12 cellular contexts compared by ENCODE assay signal in the genomic region with DNA sequence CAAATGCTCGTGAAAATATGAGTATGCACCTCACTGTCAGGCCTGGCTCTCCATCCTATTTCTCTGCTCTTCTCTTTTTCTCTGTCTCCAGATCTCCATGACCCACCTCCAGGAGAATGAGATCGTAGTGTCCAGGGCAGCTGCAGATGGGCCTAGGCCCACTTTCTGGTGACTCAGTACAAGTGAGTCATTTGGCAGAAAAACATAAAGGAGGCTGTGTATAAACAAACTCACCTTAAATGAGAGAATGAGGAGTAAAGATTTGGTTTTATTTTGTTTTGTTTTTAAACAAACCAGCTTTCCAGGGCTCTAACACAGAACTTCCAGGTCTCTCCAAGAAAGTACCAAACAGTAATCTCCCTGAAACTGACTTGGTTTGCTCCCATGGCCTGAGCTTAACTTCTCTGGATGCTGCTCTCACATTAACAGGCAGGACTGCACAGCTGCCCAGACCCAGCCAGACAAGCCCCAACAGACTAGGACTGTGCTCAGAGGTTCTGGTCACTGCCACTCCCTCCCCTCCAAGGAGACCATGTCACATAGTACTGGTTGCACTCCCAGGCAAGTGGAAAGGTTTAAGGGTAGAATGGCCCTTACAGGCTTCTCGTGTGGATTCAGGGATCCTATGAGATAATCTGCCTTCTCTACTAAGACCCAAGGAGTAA. TPM values are rescaled to one million over a fixed set of nuclear protein-coding genes. Genes with fewer than 3 reads are reported as not detected.
DNase-seq lines count a peak whose midpoint lies in the region; ATAC-seq, FAIRE-seq and TF ChIP-seq lines count a peak whose summit lies in the region.
"Had no signal": no experiment of that assay in that cellular context is flagged by ENCODE, and none has a peak within 500 bp of the region (broad histone marks: within the 10 kb centered on the region; RNA-seq: fewer than 3 reads in every experiment).

No MANE protein-coding gene starts in this region.

- H3K4me1 Mint-ChIP-seq in naive thymus-derived CD8-positive, alpha-beta T cell: peaks cover 29 to 33% (median 31%) of the 10 kb centered on the region in 4 donors

- H3K4me3 ChIP-seq in AG10803 (ENCODE audit: low read length): no peak overlapping the region
- H3K4me3 ChIP-seq in bronchial epithelial cell (ENCODE audit: low read depth, low read length): no peak overlapping the region

- H3K27me3 Mint-ChIP-seq in naive thymus-derived CD8-positive, alpha-beta T cell: peaks cover 9 to 16% (median 11%) of the 10 kb centered on the region in 5 donors

- no peak for TF ChIP-seq CTCF in AG10803 (conservative IDR thresholded peaks at IDR 0.05; ENCODE audit: low read length)
- TF ChIP-seq CTCF in bronchial epithelial cell (IDR thresholded peaks at IDR 0.05; ENCODE audit: insufficient read depth, low read length, severe bottlenecking): no peak

- POLR2A ChIA-PET in naive thymus-derived CD8-positive, alpha-beta T cell (lab: Charles Lee): no interaction called here

- DNase-seq in AG10803 (ENCODE audit: low read depth) (peak; percentile 75), HTR-8/SVneo (ENCODE audit: insufficient read length, low spot score) (no peak), bronchial epithelial cell (ENCODE audit: low read depth) (peak; percentile 88), putamen (ENCODE audit: low spot score) (no peak), epidermal melanocyte (ENCODE audit: insufficient read length, low spot score) (no peak), NCI-H1048 (lab: John Stamatoyannopoulos, UW) (no peak)
- DNase-seq in naive thymus-derived CD8-positive, alpha-beta T cell: no peak
- DNase-seq: Kasumi-1, SIG-M5 had no signal

- peak; percentile 31 for FAIRE-seq in HTR-8/SVneo (lab: Jason Lieb, UNC)
- FAIRE-seq in bronchial epithelial cell (lab: Jason Lieb, UNC): no peak
- FAIRE-seq: islet of Langerhans had no signal

- peak overlapping the region in 7 of 10 donors; percentile 7 to 85 (median 19) for H3K27ac Mint-ChIP-seq in naive thymus-derived CD8-positive, alpha-beta T cell

- H3K9me3 Mint-ChIP-seq in naive thymus-derived CD8-positive, alpha-beta T cell: no peaks in the 10 kb centered on the region
- H3K9me3 Mint-ChIP-seq: activated naive CD4-positive, alpha-beta T cell treated with anti-CD3 and anti-CD28 coated beads, Interleukin-2, amount 50 U/mL, for 24 hours had no signal

- H3K36me3 ChIP-seq in bronchial epithelial cell (ENCODE audit: control insufficient read depth, insufficient read depth, low read length): no peaks in the 10 kb centered on the region

- ATAC-seq in naive thymus-derived CD8-positive, alpha-beta T cell: no peak
- ATAC-seq in GM18861 (IDR thresholded peaks at IDR 0.05; ENCODE audit: unreplicated experiment): no peak

- H3K4me3 Mint-ChIP-seq in naive thymus-derived CD8-positive, alpha-beta T cell: peak overlapping the region in 9 of 10 donors; percentile 30 to 84 (median 69)

- peaks cover 0 to 4% (median 0%) of the 10 kb centered on the region in 3 donors for H3K36me3 Mint-ChIP-seq in naive thymus-derived CD8-positive, alpha-beta T cell

- no peaks in the 10 kb centered on the region for H3K27me3 ChIP-seq in bronchial epithelial cell (ENCODE audit: control insufficient read depth, insufficient read depth, low read length)

RNA-seq across cellular contexts. Expression of a gene that starts 1.5 kb away (rescaled TPM):
- total RNA-seq in bronchial epithelial cell: 2.0 and 7.1 TPM in 2 replicates
- total RNA-seq in naive thymus-derived CD8-positive, alpha-beta T cell: 10 to 100 TPM in 1 of 2 experiments, 1 to 10 TPM in 1; 9.2 to 10.3 TPM
- polyA plus RNA-seq in naive thymus-derived CD8-positive, alpha-beta T cell: 1 to 10 TPM; 1.5 to 2.3 (median 1.6) TPM

Comparison
In these comparisons a context has a peak if more than half of its experiments do, and no peak if none do; other contexts are left out.
1. DNase-seq: peak in AG10803 (single experiment) and bronchial epithelial cell (single experiment); none in HTR-8/SVneo (single experiment), naive thymus-derived CD8-positive, alpha-beta T cell (0 of 10), putamen (single experiment), epidermal melanocyte (single experiment) and NCI-H1048 (single experiment).